In the genomic region with DNA sequence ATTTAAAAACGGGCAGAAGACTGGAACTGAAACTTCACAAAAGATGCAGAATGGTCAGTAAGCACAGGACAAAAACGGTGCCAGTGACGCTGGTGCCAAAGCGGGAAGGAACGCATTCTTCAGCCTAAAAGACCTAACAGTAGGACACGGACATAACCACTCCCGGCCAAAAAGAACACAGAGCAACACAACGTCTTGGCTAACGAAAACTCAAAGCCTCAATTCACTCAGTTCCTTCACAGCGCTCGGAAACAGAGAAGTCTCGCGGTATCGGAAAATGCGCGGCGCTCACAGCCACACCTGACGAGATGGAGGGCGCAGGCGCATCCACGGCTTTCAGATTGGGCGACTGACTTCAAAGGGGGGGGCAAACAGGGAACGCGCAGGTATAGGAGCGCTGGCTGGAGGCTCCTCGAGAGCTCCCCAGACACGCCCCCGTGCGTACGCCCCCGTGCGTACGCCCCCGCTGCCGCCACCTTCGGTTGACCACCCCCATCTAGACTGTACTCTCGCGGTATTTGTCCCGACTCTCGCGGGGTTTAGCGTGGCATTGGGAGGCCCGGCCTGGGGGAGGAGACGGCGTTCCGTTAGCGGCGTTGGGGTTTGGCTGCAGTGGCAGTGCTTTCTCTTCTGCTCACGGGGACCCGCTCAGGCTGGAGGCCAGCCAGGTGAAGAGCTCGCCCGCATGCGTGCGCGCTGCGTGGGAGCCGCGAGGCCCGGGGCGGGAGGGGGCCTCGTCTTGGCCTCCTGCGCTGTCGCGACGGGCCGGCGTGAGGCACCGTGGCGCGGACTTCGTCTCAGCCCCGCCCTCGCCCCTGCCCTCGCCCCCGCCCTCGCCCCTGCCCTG, we compare ENCODE assay signal across 8 cellular contexts. TPM values are rescaled to one million over a fixed set of nuclear protein-coding genes. Genes with fewer than 3 reads are reported as not detected.
DNase-seq lines count a peak whose midpoint lies in the region; ATAC-seq and TF ChIP-seq lines count a peak whose summit lies in the region.

A gene (plus strand): TSS at position 576 of the 847 bp plus-strand sequence. CDS start 321 bp downstream, outside the sequence.

- H3K4me1 ChIP-seq in testis = peaks cover 11% of the 10 kb centered on the region

- peaks cover 4% of the 10 kb centered on the region for H3K9me3 Mint-ChIP-seq in activated naive CD8-positive, alpha-beta T cell (ENCODE audit: low read depth)

- WGBS in testis, 2 donors = 0% methylated on average over 23 to 51 of the region's 76 CpGs

- POLR2A ChIA-PET in GM10248 (lab: Yijun Ruan, JAX) = interaction anchor here (0.6 to 1.3 kb wide), 5 partner anchors 9 to 24 kb away, joined by 3 to 8 read pairs (median 3); a partner anchor contains a TSS

- peak; percentile 59 for TF ChIP-seq POLR2A in testis (IDR thresholded peaks at IDR 0.05)

- peak within 1 kb of the TSS; percentile 97 for H3K27ac Mint-ChIP-seq in activated naive CD8-positive, alpha-beta T cell

- CTCF ChIA-PET in GM10248 (lab: Yijun Ruan, JAX) = interaction anchor here (0.9 to 3.8 kb wide), 7 partner anchors 11 to 409 kb away, joined by 3 to 30 read pairs (median 4); a partner anchor contains a TSS

- no peaks in the 10 kb centered on the region for H3K9me3 ChIP-seq in testis

- H3K36me3 Mint-ChIP-seq in activated naive CD8-positive, alpha-beta T cell = peaks cover 10% of the 10 kb centered on the region

- DNase-seq in GM10248 (ENCODE audit: extremely low spot score) (peak; percentile 94), NCI-H1105 (lab: John Stamatoyannopoulos, UW) (peak; percentile 95), SKM-1 treated with dmso at 0.1 percent for 144 hours (lab: John Stamatoyannopoulos, UW; ENCODE audit: unreplicated experiment) (peak; percentile 97), glomerular visceral epithelial cell (ENCODE audit: extremely low spot score) (peak; percentile 99), omental fat pad (ENCODE audit: low spot score) (peak; percentile 100), testis (peak; percentile 98)

- no peaks in the 10 kb centered on the region for H3K27me3 Mint-ChIP-seq in activated naive CD8-positive, alpha-beta T cell

- TF ChIP-seq CTCF in GM10248 (IDR thresholded peaks at IDR 0.05; ENCODE audit: control extremely low read depth, extremely low read depth, low read depth, missing control alignments) (no peak), omental fat pad (IDR thresholded peaks at IDR 0.05) (no peak), testis (IDR thresholded peaks at IDR 0.05) (peak in 1 of 3 experiments; percentile 23)

- peak within 1 kb of the TSS; percentile 91 to 99 for H3K27ac ChIP-seq in testis

- intact Hi-C loops in testis (cut with DNase I; ENCODE audit: low total_unique reads) = no loop called here

- ATAC-seq in HG02623 (IDR thresholded peaks at IDR 0.05; ENCODE audit: unreplicated experiment) (peak; percentile 85), omental fat pad (ENCODE audit: low FRiP score) (peak; percentile 98)

- H3K4me3 Mint-ChIP-seq in activated naive CD8-positive, alpha-beta T cell = peak within 1 kb of the TSS; percentile 97

- H3K36me3 ChIP-seq in testis (ENCODE audit: low read depth, missing control alignments) = no peaks in the 10 kb centered on the region

- H3K4me1 Mint-ChIP-seq in activated naive CD8-positive, alpha-beta T cell (ENCODE audit: low read depth) = peaks cover 35% of the 10 kb centered on the region

- peak within 1 kb of the TSS; percentile 63 to 97 for H3K4me3 ChIP-seq in testis

- H3K27me3 ChIP-seq in testis = no peaks in the 10 kb centered on the region

RNA-seq across cellular contexts. Expression of the gene that starts here (rescaled TPM):
- total RNA-seq in omental fat pad (100 to 1,000 TPM in 1 of 4 donors, 10 to 100 TPM in 3; 52.2 to 274 (median 91.1) TPM), testis (100 to 1,000 TPM; 175 to 203 TPM)
- polyA plus RNA-seq in testis (ENCODE audit: insufficient read depth, low read depth, low replicate concordance) = 42.2 TPM

Comparison
In these comparisons a context has a peak if more than half of its experiments do, and no peak if none do; other contexts are left out.
1. Peak in every context shown above with its lines: DNase-seq, ATAC-seq, H3K4me3 ChIP-seq and H3K27ac ChIP-seq.